Comparison of ENCODE assay signal across 21 cellular contexts in the genomic region with DNA sequence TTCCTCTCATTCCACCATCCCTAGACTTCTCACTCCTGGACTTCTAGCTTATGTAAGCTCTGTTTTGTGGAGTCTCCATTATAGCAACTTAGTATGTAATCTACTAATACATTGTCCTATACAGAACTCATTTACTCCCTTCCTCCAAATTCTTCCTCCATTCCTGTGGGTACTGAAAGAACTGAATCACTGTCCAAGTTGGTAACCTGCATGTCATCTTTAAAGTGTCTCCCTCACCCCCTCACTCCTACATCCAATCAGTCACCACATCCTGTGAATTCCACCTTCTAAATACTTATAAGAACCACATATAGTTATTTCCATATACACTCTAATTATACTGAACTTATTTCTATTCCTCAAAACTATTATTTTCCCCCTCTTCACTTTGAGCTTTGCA.
"Had no signal": no experiment of that assay in that cellular context is flagged by ENCODE, and none has a peak within 500 bp of the region (broad histone marks: within the 10 kb centered on the region; RNA-seq: fewer than 3 reads in every experiment).

No MANE protein-coding gene starts in this region.

- H3K9me3 Mint-ChIP-seq: activated T-helper 2 cell treated with anti-CD3 and anti-CD28 coated beads, Interferon-gamma antibody, Interleukin-2, Interleukin-4, amounts not matched to agents 10 μg/mL and 5 μg/mL and 100 μg/mL, durations not matched to agents 14 hours and 24 hours and 36 hours; neural progenitor cell had no signal

- H3K27me3 Mint-ChIP-seq: stimulated activated naive B cell treated with anti-CD40 and anti-IgM and Interleukin-4, amounts not matched to agents 10 μg/mL and 1 μg/mL and 100 μg/mL, for 72 hours had no signal

- H3K4me3 Mint-ChIP-seq: activated naive CD8-positive, alpha-beta T cell; activated T-cell treated with anti-CD3 and anti-CD28 coated beads, Interleukin-2, amount 50 U/mL, for 4 hours; mesothelial cell of epicardium; naive thymus-derived CD8-positive, alpha-beta T cell; neural progenitor cell; stimulated activated naive B cell treated with anti-CD40 and anti-IgM and Interleukin-4, amounts not matched to agents 10 μg/mL and 1 μg/mL and 100 μg/mL, for 72 hours had no signal

- H3K27ac Mint-ChIP-seq: activated naive CD8-positive, alpha-beta T cell; activated T-helper 2 cell treated with anti-CD3 and anti-CD28 coated beads, Interferon-gamma antibody, Interleukin-2, Interleukin-4, amounts not matched to agents 10 μg/mL and 5 μg/mL and 100 μg/mL, durations not matched to agents 14 hours and 24 hours and 36 hours; mesothelial cell of epicardium; neural progenitor cell; stimulated activated naive B cell treated with anti-CD40 and anti-IgM and Interleukin-4, amounts not matched to agents 10 μg/mL and 1 μg/mL and 100 μg/mL, for 72 hours had no signal

- H3K4me1 Mint-ChIP-seq: neural progenitor cell; stimulated activated naive B cell treated with anti-CD40 and anti-IgM and Interleukin-4, amounts not matched to agents 10 μg/mL and 1 μg/mL and 100 μg/mL, for 72 hours had no signal

- ATAC-seq: activated T-cell treated with anti-CD3 and anti-CD28 coated beads, Interleukin-2, amount 50 U/mL, for 4 hours; heart right ventricle; left lung; naive thymus-derived CD8-positive, alpha-beta T cell; sciatic nerve; stimulated activated naive B cell treated with anti-CD40 and anti-IgM and Interleukin-4, amounts not matched to agents 10 μg/mL and 1 μg/mL and 100 μg/mL, for 72 hours had no signal

- DNase-seq: activated CD4-positive, alpha-beta T cell treated with anti-CD3 and anti-CD28 coated beads for 1 hour; activated CD8-positive, alpha-beta memory T cell treated with anti-CD3 and anti-CD28 coated beads for 24 hours; activated CD8-positive, alpha-beta memory T cell treated with anti-CD3 and anti-CD28 coated beads, Interleukin-2, amount 50 U/mL, for 4 hours; activated naive CD4-positive, alpha-beta T cell; activated T-cell treated with anti-CD3 and anti-CD28 coated beads, Interleukin-2, amount 50 U/mL, for 4 hours; adrenal gland; cerebellar nuclear complex; esophagus squamous epithelium; heart right ventricle; left lung; naive thymus-derived CD8-positive, alpha-beta T cell; posterior cingulate gyrus; stimulated activated CD4-positive, alpha-beta T cell treated with anti-CD3 and anti-CD28 coated beads, Interleukin-15, amount 100 ng/mL, for 24 hours; stimulated activated naive B cell treated with anti-CD40 and anti-IgM and Interleukin-4, amounts not matched to agents 10 μg/mL and 1 μg/mL and 100 μg/mL, for 72 hours; transverse colon; WERI-Rb-1 had no signal
